ENCODE assay signal across 11 cellular contexts in genomic region chr6:36701401-36701991, GRCh38. TPM values are rescaled to one million over a fixed set of nuclear protein-coding genes. Genes with fewer than 3 reads are reported as not detected.
A peak's percentile ranks its signal among the peaks of the same experiment; 100 is the strongest.
DNase-seq lines count a peak whose midpoint lies in the region; ATAC-seq, FAIRE-seq and TF ChIP-seq lines count a peak whose summit lies in the region.
"Had no signal": no experiment of that assay in that cellular context is flagged by ENCODE, and none has a peak within 500 bp of the region (broad histone marks: within the 10 kb centered on the region; RNA-seq: fewer than 3 reads in every experiment).

No MANE protein-coding gene starts in this region.

- H3K79me2 ChIP-seq in PC-9 (ENCODE audit: low read depth) (no peaks in the 10 kb centered on the region), keratinocyte (ENCODE audit: control insufficient read depth, insufficient read depth, low read length) (no peaks in the 10 kb centered on the region)

- no peaks in the 10 kb centered on the region for H3K36me3 ChIP-seq in PC-9 (ENCODE audit: low read depth)
- H3K36me3 ChIP-seq in keratinocyte (ENCODE audit: control insufficient read depth in 2 of 2, extremely low read depth in 1 of 2, insufficient read depth in 2 of 2, low read length in 2 of 2), result no peaks in the 10 kb centered on the region
- no peaks in the 10 kb centered on the region for H3K36me3 ChIP-seq in SJCRH30
- H3K36me3 ChIP-seq: cardiac muscle cell had no signal

- H2AFZ ChIP-seq in PC-9 (no peak overlapping the region), keratinocyte (ENCODE audit: control insufficient read depth, low read length) (no peak overlapping the region)

- peak overlapping the region; percentile 67 to 83 for H3K4me3 Mint-ChIP-seq in CD14-positive monocyte

- intact Hi-C loops in CD14-positive monocyte (cut with micrococcal nuclease), result no loop called here
- intact Hi-C loops in PC-9 (cut with micrococcal nuclease; ENCODE audit: unreplicated experiment), result no loop called here

- peaks cover 0 to 2% (median 0%) of the 10 kb centered on the region in 3 donors for H3K27me3 Mint-ChIP-seq in CD14-positive monocyte (ENCODE audit: low read depth in 3 of 3)

- H3K4me1 Mint-ChIP-seq in CD14-positive monocyte, result peaks cover 64% of the 10 kb centered on the region

- DNase-seq in CD14-positive monocyte (ENCODE audit: low spot score) (no peak), PC-9 (peak; percentile 60 to 69), keratinocyte (ENCODE audit: low read depth, low spot score) (no peak), DMS79 treated with DMSO at 0.1 percent for 48 hours (lab: John Stamatoyannopoulos, UW) (no peak), SJCRH30 (no peak), HuH-7 (ENCODE audit: low spot score) (no peak)
- DNase-seq: GOT3; stimulated activated naive CD4-positive, alpha-beta T cell treated with Interleukin-2 at 50 U/mL for 16 hours had no signal

- no peaks in the 10 kb centered on the region for H3K9me3 ChIP-seq in PC-9 (ENCODE audit: insufficient read depth, low read depth)
- H3K9me3 ChIP-seq in keratinocyte (ENCODE audit: control insufficient read depth, low read depth, low read length), result no peaks in the 10 kb centered on the region
- no peaks in the 10 kb centered on the region for H3K9me3 ChIP-seq in SJCRH30 (replicated peaks)

- CTCF ChIA-PET in PC-9 (lab: Charles Lee), result interaction anchor here (0.6 kb wide), 1 partner anchor 24 kb away, joined by 3 read pairs; no protein-coding TSS in a partner anchor

- dilution Hi-C loops in keratinocyte (cut with MboI; ENCODE audit: extremely low pct_ligation_motif_present, low sequenced_read_pairs), result no loop called here

- H3K4me3 ChIP-seq in PC-9, result no peak overlapping the region
- H3K4me3 ChIP-seq in keratinocyte (ENCODE audit: control insufficient read depth in 2 of 3, extremely low read depth in 1 of 3, insufficient read depth in 2 of 3, low read depth in 1 of 3, low read length in 3 of 3), result no peak overlapping the region
- H3K4me3 ChIP-seq in SJCRH30, result no peak overlapping the region
- H3K4me3 ChIP-seq: cardiac muscle cell had no signal

- H3K9me1 ChIP-seq in keratinocyte (ENCODE audit: control insufficient read depth, extremely low read depth, insufficient read depth, low read length), result no peaks in the 10 kb centered on the region

- no peaks in the 10 kb centered on the region; the same call in 1 of the 2 replicates for H3F3A ChIP-seq in PC-9 (ENCODE audit: insufficient read depth, low read depth)

- H3K36me3 Mint-ChIP-seq in CD14-positive monocyte, result peaks cover 29 to 42% of the 10 kb centered on the region in 2 donors

- H3K27ac Mint-ChIP-seq in CD14-positive monocyte, result peak overlapping the region; percentile 93 to 98 (median 97)

- peak; percentile 76 for FAIRE-seq in keratinocyte (lab: Jason Lieb, UNC)

- H3K4me2 ChIP-seq in PC-9 (no peak overlapping the region), keratinocyte (ENCODE audit: control insufficient read depth, extremely low read depth, insufficient read depth, low read depth, low read length) (no peak overlapping the region)

- no peak overlapping the region for H3K27ac ChIP-seq in PC-9
- no peak overlapping the region for H3K27ac ChIP-seq in keratinocyte (ENCODE audit: control insufficient read depth, insufficient read depth, low read length)
- H3K27ac ChIP-seq in SJCRH30, result no peak overlapping the region
- H3K27ac ChIP-seq: cardiac muscle cell had no signal

- no peaks in the 10 kb centered on the region for H4K20me1 ChIP-seq in PC-9 (ENCODE audit: insufficient read depth)
- no peaks in the 10 kb centered on the region for H4K20me1 ChIP-seq in keratinocyte (ENCODE audit: control insufficient read depth, extremely low read depth, insufficient read depth, low read length)

- H3K9ac ChIP-seq in keratinocyte (ENCODE audit: control insufficient read depth, extremely low read depth, insufficient read depth, low read length), result no peak overlapping the region

- H3K27me3 ChIP-seq in PC-9 (ENCODE audit: insufficient read depth, low read depth) (no peaks in the 10 kb centered on the region), keratinocyte (ENCODE audit: control insufficient read depth, extremely low read depth, insufficient read depth, low read length) (no peaks in the 10 kb centered on the region), SJCRH30 (no peaks in the 10 kb centered on the region; the same call in 1 of the 2 replicates)
- H3K27me3 ChIP-seq: cardiac muscle cell had no signal

- POLR2A ChIA-PET in PC-9 (lab: Charles Lee; ENCODE audit: unreplicated experiment), result no interaction called here

- H3K4me1 ChIP-seq in PC-9 (replicated peaks; ENCODE audit: insufficient read depth), result peaks cover 12% of the 10 kb centered on the region
- peaks cover 11% of the 10 kb centered on the region for H3K4me1 ChIP-seq in keratinocyte (ENCODE audit: control insufficient read depth, extremely low read depth, insufficient read depth, low read length)
- H3K4me1 ChIP-seq in SJCRH30, result 0 out of 2 replicates have a peak, but pooled peaks cover 5% of the 10 kb centered on the region

- H3K9me2 ChIP-seq in PC-9 (ENCODE audit: insufficient read depth), result no peaks in the 10 kb centered on the region

- peaks cover 0 to 7% (median 0%) of the 10 kb centered on the region in 7 donors for H3K9me3 Mint-ChIP-seq in CD14-positive monocyte

- no peak for ATAC-seq in HG02981 (IDR thresholded peaks at IDR 0.05; ENCODE audit: unreplicated experiment)

- BruUV-seq in PC-9 (replicated peaks; lab: Mats Ljungman, UMichigan), result no TSS peak

- TF ChIP-seq CTCF in CD14-positive monocyte (IDR thresholded peaks at IDR 0.05), result no peak
- peak; percentile 57; the same call in 1 of the 2 replicates for TF ChIP-seq CTCF in GM12874 (IDR thresholded peaks at IDR 0.05; ENCODE audit: insufficient read depth, low read depth, low read length)
- peak; percentile 60 for TF ChIP-seq CTCF in PC-9 (conservative IDR thresholded peaks at IDR 0.05)
- peak in 2 of 3 experiments; percentile 60 to 76 for TF ChIP-seq CTCF in keratinocyte (optimal IDR thresholded peaks at IDR 0.05 in 1 of 3, IDR thresholded peaks at IDR 0.05 in 1 of 3, conservative IDR thresholded peaks at IDR 0.05 in 1 of 3; ENCODE audit: extremely low read depth in 1 of 3, insufficient read depth in 2 of 3, low read length in 3 of 3)

RNA-seq across cellular contexts. Expression of gene RAB44, which starts 3.9 kb away (rescaled TPM):
- 1 to 10 TPM; 1.5 to 1.9 TPM for polyA plus RNA-seq in CD14-positive monocyte
- total RNA-seq in PC-9 (2021), result not detected in 2 replicates
- 0.03 TPM in 2 of 3 replicates, not detected in the other for polyA plus RNA-seq in keratinocyte
- 0.07 TPM for polyA plus RNA-seq in keratinocyte (2011; ENCODE audit: low read depth)
- not detected in 2 replicates for polyA plus RNA-seq in keratinocyte (2011; cell fraction: cytosol; rRNA removed)
- 0.03 and 0.05 TPM in 2 replicates for polyA plus RNA-seq in keratinocyte (2011; cell fraction: nucleus; rRNA removed)
- 0.13 TPM in 1 of 2 replicates, not detected in the other for polyA plus RNA-seq in keratinocyte (2012; ENCODE audit: low replicate concordance)
- polyA minus RNA-seq in keratinocyte, result not detected in 3 replicates
- polyA minus RNA-seq in keratinocyte (2011; cell fraction: cytosol; rRNA and poly(A)+ RNA removed), result not detected
- not detected in 2 replicates for polyA minus RNA-seq in keratinocyte (2011; cell fraction: nucleus; rRNA and poly(A)+ RNA removed)
- total RNA-seq in SJCRH30 (2014; rRNA removed; shearing (Covaris generic)), result not detected in 2 replicates
- total RNA-seq: cardiac muscle cell had no signal
- polyA plus RNA-seq: cardiac muscle cell had no signal

RNA-seq across cellular contexts. Expression of gene CDKN1A, which starts 23.0 kb away (rescaled TPM):
- polyA plus RNA-seq in CD14-positive monocyte, result 100 to 1,000 TPM; 117 to 144 TPM
- 14.3 and 14.8 TPM in 2 replicates for total RNA-seq in PC-9 (2021)
- 146 to 355 TPM (median 185 TPM) in 3 replicates for polyA plus RNA-seq in keratinocyte
- 276 TPM for polyA plus RNA-seq in keratinocyte (2011; ENCODE audit: low read depth)
- 287 and 301 TPM in 2 replicates for polyA plus RNA-seq in keratinocyte (2011; cell fraction: cytosol; rRNA removed)
- polyA plus RNA-seq in keratinocyte (2011; cell fraction: nucleus; rRNA removed), result 268 and 303 TPM in 2 replicates
- polyA plus RNA-seq in keratinocyte (2012; ENCODE audit: low replicate concordance), result 138 and 909 TPM in 2 replicates
- polyA minus RNA-seq in keratinocyte, result 99.2 to 245 TPM (median 161 TPM) in 3 replicates
- 223 TPM for polyA minus RNA-seq in keratinocyte (2011; cell fraction: cytosol; rRNA and poly(A)+ RNA removed)
- polyA minus RNA-seq in keratinocyte (2011; cell fraction: nucleus; rRNA and poly(A)+ RNA removed), result 123 and 125 TPM in 2 replicates
- total RNA-seq in SJCRH30 (2014; rRNA removed; shearing (Covaris generic)), result 56.1 and 57.8 TPM in 2 replicates

Comparison
In these comparisons a context has a peak if more than half of its experiments do, and no peak if none do; other contexts are left out.
1. DNase-seq: peak in PC-9 (2 of 2); none in CD14-positive monocyte (single experiment), keratinocyte (single experiment), DMS79 treated with DMSO at 0.1 percent for 48 hours (single experiment), SJCRH30 (0 of 2) and HuH-7 (single experiment).